In genomic region chr17:19648475-19649406, GRCh38 we compare ENCODE assay signal across 8 cellular contexts. TPM values are rescaled to one million over a fixed set of nuclear protein-coding genes. Genes with fewer than 3 reads are reported as not detected.
DNase-seq lines count a peak whose midpoint lies in the region; ATAC-seq and TF ChIP-seq lines count a peak whose summit lies in the region.

Gene ALDH3A2, plus strand, starts transcription at chr17:19648751. Its CDS starts 221 bp downstream, at chr17:19648972.

- no peaks in the 10 kb centered on the region for H3K9me3 Mint-ChIP-seq in progenitor cell of endocrine pancreas (ENCODE audit: low read depth)

- peaks cover 15% of the 10 kb centered on the region for H3K36me3 Mint-ChIP-seq in progenitor cell of endocrine pancreas (ENCODE audit: insufficient read depth)

- H3K4me3 Mint-ChIP-seq in progenitor cell of endocrine pancreas (ENCODE audit: low read depth) = peak within 1 kb of the TSS; percentile 84

- intact Hi-C loops in left cardiac atrium (cut with DNase I) = loop anchor here (5.0 to 10.0 kb wide), 2 partner anchors 116 to 136 kb away; no protein-coding TSS in a partner anchor

- peak within 1 kb of the TSS; percentile 97 for H3K27ac Mint-ChIP-seq in progenitor cell of endocrine pancreas

- peaks cover 48% of the 10 kb centered on the region for H3K4me1 Mint-ChIP-seq in progenitor cell of endocrine pancreas (ENCODE audit: low read depth)

- peaks cover 2% of the 10 kb centered on the region for H3K27me3 Mint-ChIP-seq in progenitor cell of endocrine pancreas

- ATAC-seq in GM18499 (IDR thresholded peaks at IDR 0.05; ENCODE audit: insufficient read depth, unreplicated experiment) = peak; percentile 63
- ATAC-seq in HG02885 (IDR thresholded peaks at IDR 0.05; ENCODE audit: poor library complexity, unreplicated experiment) = peak; percentile 93
- peak; percentile 99 for ATAC-seq in left cardiac atrium

- DNase-seq in NCI-H1694 treated with DMSO at 0.1 percent for 48 hours (lab: John Stamatoyannopoulos, UW) = peak; percentile 93
- DNase-seq in T-helper 2 cell = peak; percentile 84 to 91 (median 90)
- peak; percentile 63 to 100 (median 96) for DNase-seq in amygdala (lab: John Stamatoyannopoulos, UW)
- peak; percentile 99 for DNase-seq in left cardiac atrium
- DNase-seq in progenitor cell of endocrine pancreas (ENCODE audit: low spot score, unreplicated experiment) = peak; percentile 95
- DNase-seq in ureter (ENCODE audit: low spot score) = peak; percentile 96

- TF ChIP-seq CTCF in progenitor cell of endocrine pancreas (IDR thresholded peaks at IDR 0.05; ENCODE audit: unreplicated experiment) = peak; percentile 23

RNA-seq across cellular contexts. Expression of gene ALDH3A2, which starts in this region (rescaled TPM):
- total RNA-seq in left cardiac atrium (10 to 100 TPM; 38.3 to 58.0 TPM), progenitor cell of endocrine pancreas (127 and 145 TPM in 2 replicates), ureter (59.8 TPM)

Comparison
In these comparisons a context has a peak if more than half of its experiments do, and no peak if none do; other contexts are left out.
1. Peak in every context shown above with its lines: DNase-seq and ATAC-seq.